Comparison of ENCODE assay signal across 15 cellular contexts in the genomic region with DNA sequence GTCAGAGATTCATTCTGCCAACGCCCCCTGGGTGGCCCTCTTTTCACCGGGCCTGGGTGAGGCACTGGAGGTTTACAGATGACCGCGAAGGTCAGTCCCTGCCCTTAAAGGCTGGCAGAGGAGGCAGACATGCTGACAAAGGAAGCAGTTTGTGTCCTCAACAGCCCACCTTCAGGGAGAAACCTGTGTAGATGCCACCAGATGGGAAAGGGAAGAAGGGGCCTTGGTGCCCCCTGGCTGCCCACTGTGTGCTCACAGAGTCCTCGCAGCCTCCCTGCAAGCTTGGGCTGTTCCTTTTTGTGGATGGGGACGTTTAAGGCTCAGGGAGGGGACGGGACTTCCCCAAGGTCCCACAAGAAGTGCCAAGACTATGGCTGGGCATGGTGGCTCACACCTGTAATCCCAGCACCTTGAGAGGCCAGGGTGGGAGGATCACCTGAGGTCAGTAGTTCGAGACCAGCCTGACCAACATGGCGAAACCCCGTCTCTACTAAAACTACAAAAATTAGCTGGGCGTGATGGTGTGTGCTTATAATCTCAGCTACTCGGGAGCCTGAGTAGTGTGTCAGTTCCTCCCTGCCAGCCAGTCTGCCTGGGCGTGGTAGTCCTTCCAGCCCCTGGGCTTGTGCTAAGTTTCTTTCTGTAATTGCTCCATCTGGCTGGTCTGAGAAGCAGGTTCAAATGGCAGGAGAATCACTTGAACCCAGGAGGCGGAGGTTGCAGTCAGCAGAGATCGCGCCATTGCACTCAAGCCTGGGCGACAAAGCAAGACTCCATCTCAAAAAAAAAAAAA. TPM values are rescaled to one million over a fixed set of nuclear protein-coding genes. Genes with fewer than 3 reads are reported as not detected.
DNase-seq lines count a peak whose midpoint lies in the region; ATAC-seq, FAIRE-seq and TF ChIP-seq lines count a peak whose summit lies in the region.
"Had no signal": no experiment of that assay in that cellular context is flagged by ENCODE, and none has a peak within 500 bp of the region (broad histone marks: within the 10 kb centered on the region; RNA-seq: fewer than 3 reads in every experiment).

No MANE protein-coding gene starts in this region.

- H3K27me3 ChIP-seq in SJSA1 (replicated peaks) (no peaks in the 10 kb centered on the region), transverse colon (no peaks in the 10 kb centered on the region)

- 70% methylated on average over 17 of the region's 17 CpGs; no CpG with 5 or more reads in 1 of the 2 donors for WGBS in transverse colon (ENCODE audit: low coverage in 1 of 2), 2 donors

- no peak for FAIRE-seq in GM12892 (lab: Jason Lieb, UNC)

- H3K27ac ChIP-seq in SJSA1 (peak overlapping the region; percentile 40), transverse colon (peak overlapping the region in 2 of 4 donors; percentile 1 to 2)

- no peaks in the 10 kb centered on the region for H3K9me3 Mint-ChIP-seq in activated naive CD4-positive, alpha-beta T cell treated with anti-CD3 and anti-CD28 coated beads, Interleukin-2, amount 10 ng/mL, durations not matched to agents 7 days and 5 days

- no peaks in the 10 kb centered on the region for H3K9me3 ChIP-seq in SJSA1 (replicated peaks)
- no peaks in the 10 kb centered on the region for H3K9me3 ChIP-seq in transverse colon

- no peaks in the 10 kb centered on the region for H3K36me3 Mint-ChIP-seq in activated naive CD4-positive, alpha-beta T cell treated with anti-CD3 and anti-CD28 coated beads, Interleukin-2, amount 10 ng/mL, durations not matched to agents 7 days and 5 days

- DNase-seq in GM12892 (ENCODE audit: insufficient read length) (no peak), SJSA1 (ENCODE audit: low read depth in 1 of 2, low spot score in 2 of 2) (peak in 1 of 2 experiments; percentile 30), epithelial cell of esophagus (ENCODE audit: low read depth) (peak; percentile 60), retinal pigment epithelial cell (ENCODE audit: low read depth) (no peak), transverse colon (no peak)
- no peak for DNase-seq in activated effector memory CD4-positive, alpha-beta T cell treated with anti-CD3 and anti-CD28 coated beads, Interleukin-2, amount 50 U/mL, for 16 hours
- no peak for DNase-seq in activated naive CD4-positive, alpha-beta T cell treated with anti-CD3 and anti-CD28 coated beads, Interleukin-2, amount 10 ng/mL, durations not matched to agents 7 days and 5 days
- DNase-seq: activated T-cell treated with anti-CD3 and anti-CD28 coated beads, Interleukin-2, amount 50 U/mL, for 48 hours; cortex of kidney; DND-41; hippocampal formation; NCI-H82; T-helper 9 cell had no signal

- peaks cover 80% of the 10 kb centered on the region for H3K27me3 Mint-ChIP-seq in activated naive CD4-positive, alpha-beta T cell treated with anti-CD3 and anti-CD28 coated beads, Interleukin-2, amount 10 ng/mL, durations not matched to agents 7 days and 5 days

- H3K36me3 ChIP-seq in SJSA1 (peaks cover 55% of the 10 kb centered on the region), transverse colon (no peaks in the 10 kb centered on the region)

- peak; percentile 42; the same call in 1 of the 2 replicates for TF ChIP-seq POLR2A in GM12892 (IDR thresholded peaks at IDR 0.05; ENCODE audit: low read depth, low read length)
- no peak for TF ChIP-seq POLR2A in transverse colon (IDR thresholded peaks at IDR 0.05)

- no peak for TF ChIP-seq CTCF in epithelial cell of esophagus (IDR thresholded peaks at IDR 0.05; ENCODE audit: insufficient read depth, low read depth, low read length, missing control alignments)
- peak; percentile 22 for TF ChIP-seq CTCF in retinal pigment epithelial cell (conservative IDR thresholded peaks at IDR 0.05; ENCODE audit: low read depth, low read length)
- TF ChIP-seq CTCF in transverse colon (IDR thresholded peaks at IDR 0.05), result peak in 1 of 5 experiments; percentile 16

- intact Hi-C loops in transverse colon (cut with DNase I; ENCODE audit: low total_unique reads), result no loop called here

- no peak overlapping the region for H3K4me3 Mint-ChIP-seq in activated naive CD4-positive, alpha-beta T cell treated with anti-CD3 and anti-CD28 coated beads, Interleukin-2, amount 10 ng/mL, durations not matched to agents 7 days and 5 days

- no peak for ATAC-seq in GM18858 (IDR thresholded peaks at IDR 0.05; ENCODE audit: unreplicated experiment)

- no peak overlapping the region for H3K27ac Mint-ChIP-seq in activated naive CD4-positive, alpha-beta T cell treated with anti-CD3 and anti-CD28 coated beads, Interleukin-2, amount 10 ng/mL, durations not matched to agents 7 days and 5 days

- peaks cover 97% of the 10 kb centered on the region for H3K4me1 ChIP-seq in SJSA1 (replicated peaks)
- peaks cover 23 to 86% (median 55%) of the 10 kb centered on the region in 4 donors for H3K4me1 ChIP-seq in transverse colon

- H3K4me3 ChIP-seq in SJSA1, result no peak overlapping the region
- no peak overlapping the region for H3K4me3 ChIP-seq in epithelial cell of esophagus (ENCODE audit: low read length)
- H3K4me3 ChIP-seq in retinal pigment epithelial cell (ENCODE audit: low read length), result no peak overlapping the region
- no peak overlapping the region for H3K4me3 ChIP-seq in transverse colon
- H3K4me3 ChIP-seq: smooth muscle cell had no signal

- H3K4me1 Mint-ChIP-seq in activated naive CD4-positive, alpha-beta T cell treated with anti-CD3 and anti-CD28 coated beads, Interleukin-2, amount 10 ng/mL, durations not matched to agents 7 days and 5 days, result peaks cover 43% of the 10 kb centered on the region

- in situ Hi-C loops in transverse colon (cut with MboI; ENCODE audit: low pct_ligation_motif_present in 1 of 4, low pct_unique_long_range_greater_than_20kb in 1 of 4, low sequenced_read_pairs in 3 of 4), result no loop called here

- no peak for TF ChIP-seq EP300 in transverse colon (IDR thresholded peaks at IDR 0.05; ENCODE audit: low read depth)

- CTCF ChIA-PET in activated naive CD4-positive, alpha-beta T cell treated with anti-CD3 and anti-CD28 coated beads, Interleukin-2, amount 10 ng/mL, durations not matched to agents 7 days and 5 days (lab: Charles Lee), result interaction anchor here (1.2 kb wide), 1 partner anchor 167 kb away, joined by 6 read pairs; no protein-coding TSS in a partner anchor

RNA-seq across cellular contexts. Expression of a gene that starts 36.2 kb away (rescaled TPM):
- polyA plus RNA-seq in GM12892 (2012; ENCODE audit: missing spikeins), result 142 TPM
- 32.0 and 35.5 TPM in 2 replicates for total RNA-seq in SJSA1 (2014; rRNA removed; shearing (Covaris generic))
- total RNA-seq in transverse colon, result 10 to 100 TPM; 12.3 to 31.1 (median 21.6) TPM
